Comparison of ENCODE assay signal across 7 cellular contexts in genomic region chr5:109455598-109456096, GRCh38. TPM values are rescaled to one million over a fixed set of nuclear protein-coding genes. Genes with fewer than 3 reads are reported as not detected.
DNase-seq lines count a peak whose midpoint lies in the region; ATAC-seq and TF ChIP-seq lines count a peak whose summit lies in the region.

No MANE protein-coding gene starts in this region.

- ATAC-seq in GM18505 (IDR thresholded peaks at IDR 0.05; ENCODE audit: unreplicated experiment) (peak; percentile 100), GM21825 (IDR thresholded peaks at IDR 0.05; ENCODE audit: unreplicated experiment) (peak; percentile 100), body of pancreas (peak; percentile 60)

- peak overlapping the region in 2 of 4 donors; percentile 10 to 18 for H3K27ac ChIP-seq in body of pancreas
- peak overlapping the region; percentile 40 to 67 for H3K27ac ChIP-seq in uterus

- TF ChIP-seq CTCF in body of pancreas (IDR thresholded peaks at IDR 0.05): no peak
- no peak for TF ChIP-seq CTCF in lower leg skin (IDR thresholded peaks at IDR 0.05)
- no peak for TF ChIP-seq CTCF in uterus (IDR thresholded peaks at IDR 0.05)

- H3K9me3 ChIP-seq in body of pancreas (no peaks in the 10 kb centered on the region), uterus (no peaks in the 10 kb centered on the region)

- H3K4me3 ChIP-seq in body of pancreas (no peak overlapping the region), lower leg skin (ENCODE audit: low read depth, poor library complexity, severe bottlenecking) (no peak overlapping the region), uterus (no peak overlapping the region)

- TF ChIP-seq POLR2A in GM18505 (IDR thresholded peaks at IDR 0.05; ENCODE audit: borderline replicate concordance, extremely low read depth, insufficient read depth, insufficient read length): no peak
- no peak for TF ChIP-seq POLR2A in body of pancreas (IDR thresholded peaks at IDR 0.05)
- TF ChIP-seq POLR2A in lower leg skin (IDR thresholded peaks at IDR 0.05): no peak
- no peak for TF ChIP-seq POLR2A in uterus (IDR thresholded peaks at IDR 0.05)

- H3K36me3 ChIP-seq in body of pancreas (replicated peaks in 1 of 2; ENCODE audit: insufficient read depth in 1 of 2, low read depth in 2 of 2): no peaks in the 10 kb centered on the region
- no peaks in the 10 kb centered on the region for H3K36me3 ChIP-seq in uterus

- 30 to 52% methylated on average over 3 of the region's 3 CpGs for WGBS in body of pancreas, 2 donors
- 14% methylated on average over 3 of the region's 3 CpGs for WGBS in lower leg skin, 2 donors

- peak; percentile 98 for DNase-seq in LHCN-M2 (ENCODE audit: low read depth)
- peak in 3 of 4 donors; percentile 6 to 27 (median 19) for DNase-seq in body of pancreas
- DNase-seq in lower leg skin (ENCODE audit: low spot score in 2 of 2): peak; percentile 84 to 86
- peak; percentile 48 to 58 for DNase-seq in uterus
- DNase-seq in SKM-1 treated with dmso at 0.1 percent for 144 hours (lab: John Stamatoyannopoulos, UW; ENCODE audit: unreplicated experiment): no peak

- H3K27me3 ChIP-seq in body of pancreas (no peaks in the 10 kb centered on the region), uterus (no peaks in the 10 kb centered on the region)

- peaks cover 13% of the 10 kb centered on the region for H3K4me1 ChIP-seq in body of pancreas
- H3K4me1 ChIP-seq in uterus: no peaks in the 10 kb centered on the region

- intact Hi-C loops in body of pancreas (cut with DNase I) (no loop called here), lower leg skin (cut with DNase I; ENCODE audit: low total_unique reads) (no loop called here), uterus (cut with DNase I; ENCODE audit: low total_unique reads) (no loop called here)

RNA-seq across cellular contexts. Expression of gene PJA2, which starts 45.9 kb away (rescaled TPM):
- total RNA-seq in LHCN-M2 (2014; rRNA removed) (51.7 and 58.4 TPM in 2 replicates), body of pancreas (10 to 100 TPM; 48.0 to 67.9 TPM), lower leg skin (10 to 100 TPM; 49.7 to 65.4 (median 54.8) TPM), uterus (100 to 1,000 TPM in 3 of 4 donors, 10 to 100 TPM in 1; 74.3 to 229 (median 135) TPM)
- 26.7 TPM for polyA plus RNA-seq in LHCN-M2 (2012)
